In the genomic region with DNA sequence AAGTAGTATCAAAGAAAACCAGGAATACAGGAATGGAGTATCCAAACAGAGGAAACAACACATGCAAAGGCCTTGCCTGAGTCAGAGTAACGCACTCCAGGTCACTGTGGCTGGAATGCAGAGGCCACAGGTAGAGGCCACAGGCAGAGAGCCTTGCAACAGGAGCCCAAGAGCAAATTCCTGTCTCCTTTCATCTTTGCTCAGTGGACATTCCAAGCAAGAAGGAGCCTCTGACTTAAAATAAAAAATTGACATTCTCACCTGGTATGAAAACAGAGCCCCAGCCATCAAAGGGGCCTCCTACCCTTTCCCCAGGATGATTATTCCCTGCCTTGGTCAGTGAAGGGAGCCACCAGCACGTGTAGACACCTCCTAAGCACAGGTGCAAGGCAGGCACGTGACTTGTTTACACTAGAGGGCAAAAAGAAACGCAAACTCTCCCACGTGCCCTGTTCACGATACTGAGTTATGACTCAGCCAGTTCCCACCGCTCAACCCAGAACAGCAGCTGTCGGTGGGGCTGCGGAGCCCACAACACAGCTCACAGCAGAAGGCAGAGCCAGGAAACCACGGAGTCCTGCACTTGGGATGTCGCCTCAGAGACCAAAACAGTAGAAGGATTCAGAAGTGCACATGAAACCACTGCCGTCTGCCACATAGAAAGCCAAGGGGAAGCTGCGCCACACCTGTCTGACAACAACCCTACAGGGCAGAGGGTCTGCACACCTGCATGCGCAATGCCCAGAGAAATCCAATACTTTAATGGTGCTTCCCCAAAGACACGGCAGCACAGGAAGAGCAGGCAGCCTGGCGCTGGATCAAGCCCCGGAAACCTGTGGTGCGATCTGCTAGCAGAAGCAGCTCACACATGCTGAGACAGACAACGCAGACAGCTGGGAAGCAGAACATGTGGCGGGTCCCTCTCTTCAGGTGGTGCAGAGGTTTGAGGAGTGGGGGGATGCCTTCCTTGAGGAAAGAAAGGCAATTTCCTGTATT, we compare ENCODE assay signal across 1 cellular context.
TF ChIP-seq lines count a peak whose summit lies in the region.

No MANE protein-coding gene starts in this region.

TF ChIP-seq in HepG2, 621 proteins besides CTCF, POLR2A, EP300 and RAD21 (continued from another document and continues in another):
- TF ChIP-seq, protein P1, sequence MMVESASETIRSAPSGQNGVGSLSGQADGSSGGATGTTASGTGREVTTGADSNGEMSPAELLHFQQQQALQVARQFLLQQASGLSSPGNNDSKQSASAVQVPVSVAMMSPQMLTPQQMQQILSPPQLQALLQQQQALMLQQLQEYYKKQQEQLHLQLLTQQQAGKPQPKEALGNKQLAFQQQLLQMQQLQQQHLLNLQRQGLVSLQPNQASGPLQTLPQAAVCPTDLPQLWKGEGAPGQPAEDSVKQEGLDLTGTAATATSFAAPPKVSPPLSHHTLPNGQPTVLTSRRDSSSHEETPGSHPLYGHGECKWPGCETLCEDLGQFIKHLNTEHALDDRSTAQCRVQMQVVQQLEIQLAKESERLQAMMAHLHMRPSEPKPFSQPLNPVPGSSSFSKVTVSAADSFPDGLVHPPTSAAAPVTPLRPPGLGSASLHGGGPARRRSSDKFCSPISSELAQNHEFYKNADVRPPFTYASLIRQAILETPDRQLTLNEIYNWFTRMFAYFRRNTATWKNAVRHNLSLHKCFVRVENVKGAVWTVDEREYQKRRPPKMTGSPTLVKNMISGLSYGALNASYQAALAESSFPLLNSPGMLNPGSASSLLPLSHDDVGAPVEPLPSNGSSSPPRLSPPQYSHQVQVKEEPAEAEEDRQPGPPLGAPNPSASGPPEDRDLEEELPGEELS (CRISPR knock-in tag; IDR thresholded peaks at IDR 0.05) = peak; percentile 98
- TF ChIP-seq, protein P2, sequence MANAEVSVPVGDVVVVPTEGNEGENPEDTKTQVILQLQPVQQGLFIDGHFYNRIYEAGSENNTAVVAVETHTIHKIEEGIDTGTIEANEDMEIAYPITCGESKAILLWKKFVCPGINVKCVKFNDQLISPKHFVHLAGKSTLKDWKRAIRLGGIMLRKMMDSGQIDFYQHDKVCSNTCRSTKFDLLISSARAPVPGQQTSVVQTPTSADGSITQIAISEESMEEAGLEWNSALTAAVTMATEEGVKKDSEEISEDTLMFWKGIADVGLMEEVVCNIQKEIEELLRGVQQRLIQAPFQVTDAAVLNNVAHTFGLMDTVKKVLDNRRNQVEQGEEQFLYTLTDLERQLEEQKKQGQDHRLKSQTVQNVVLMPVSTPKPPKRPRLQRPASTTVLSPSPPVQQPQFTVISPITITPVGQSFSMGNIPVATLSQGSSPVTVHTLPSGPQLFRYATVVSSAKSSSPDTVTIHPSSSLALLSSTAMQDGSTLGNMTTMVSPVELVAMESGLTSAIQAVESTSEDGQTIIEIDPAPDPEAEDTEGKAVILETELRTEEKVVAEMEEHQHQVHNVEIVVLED (CRISPR knock-in tag; IDR thresholded peaks at IDR 0.05; ENCODE audit: borderline replicate concordance) = peak; percentile 51
- TF ChIP-seq MTF1 (CRISPR knock-in tag; IDR thresholded peaks at IDR 0.05) (0 out of 2 replicates have a peak, but pooled peaks have one; percentile 68), HOXA5 (CRISPR knock-in tag; IDR thresholded peaks at IDR 0.05) (peak; percentile 91), ZNF703 (CRISPR knock-in tag; IDR thresholded peaks at IDR 0.05; ENCODE audit: borderline replicate concordance) (peak; percentile 50), TSC22D2 (CRISPR knock-in tag; IDR thresholded peaks at IDR 0.05; ENCODE audit: borderline replicate concordance) (no peak; the same call in 1 of the 2 replicates), ZNF12 (CRISPR knock-in tag; IDR thresholded peaks at IDR 0.05) (no peak; the same call in 1 of the 2 replicates), KDM4B (CRISPR knock-in tag; IDR thresholded peaks at IDR 0.05) (peak; percentile 47; the same call in 1 of the 2 replicates), ZKSCAN5 (CRISPR knock-in tag; IDR thresholded peaks at IDR 0.05) (no peak), TBX3 (IDR thresholded peaks at IDR 0.05; ENCODE audit: borderline replicate concordance) (peak; percentile 99), ZNF432 (CRISPR knock-in tag; IDR thresholded peaks at IDR 0.05; ENCODE audit: borderline replicate concordance) (no peak), ZNF788 (CRISPR knock-in tag; IDR thresholded peaks at IDR 0.05; ENCODE audit: borderline replicate concordance) (peak; percentile 53), ZNF660 (CRISPR knock-in tag; IDR thresholded peaks at IDR 0.05; ENCODE audit: borderline replicate concordance, low read depth) (no peak), CBX5 (CRISPR knock-in tag; IDR thresholded peaks at IDR 0.05; ENCODE audit: borderline replicate concordance) (peak; percentile 52; the same call in 1 of the 2 replicates), ZBTB20 (CRISPR knock-in tag; IDR thresholded peaks at IDR 0.05; ENCODE audit: borderline replicate concordance, low read depth) (peak; percentile 48; the same call in 1 of the 2 replicates), SATB2 (CRISPR knock-in tag; IDR thresholded peaks at IDR 0.05) (peak; percentile 83; the same call in 1 of the 2 replicates), TP53 (CRISPR knock-in tag; conservative IDR thresholded peaks at IDR 0.05) (no peak; the same call in 1 of the 2 replicates), RFX1 (IDR thresholded peaks at IDR 0.05) (no peak), ZNF772 (CRISPR knock-in tag; IDR thresholded peaks at IDR 0.05) (peak; percentile 87; the same call in 1 of the 2 replicates), ZNF773 (CRISPR knock-in tag; IDR thresholded peaks at IDR 0.05; ENCODE audit: borderline replicate concordance) (peak; percentile 54; the same call in 1 of the 2 replicates), PRPF4 (IDR thresholded peaks at IDR 0.05; ENCODE audit: low read depth, low read length, poor library complexity, severe bottlenecking) (no peak), NKX3-1 (CRISPR knock-in tag; IDR thresholded peaks at IDR 0.05) (peak; percentile 84; the same call in 1 of the 2 replicates), MIER2 (CRISPR knock-in tag; IDR thresholded peaks at IDR 0.05) (peak; percentile 63; the same call in 1 of the 2 replicates), KDM5A (IDR thresholded peaks at IDR 0.05; ENCODE audit: borderline replicate concordance, low read length) (no peak), HES4 (CRISPR knock-in tag; IDR thresholded peaks at IDR 0.05; ENCODE audit: borderline replicate concordance) (no peak), HHEX (CRISPR knock-in tag; IDR thresholded peaks at IDR 0.05) (no peak), PHF21A (CRISPR knock-in tag; IDR thresholded peaks at IDR 0.05) (peak; percentile 95)
- TF ChIP-seq, protein P3, sequence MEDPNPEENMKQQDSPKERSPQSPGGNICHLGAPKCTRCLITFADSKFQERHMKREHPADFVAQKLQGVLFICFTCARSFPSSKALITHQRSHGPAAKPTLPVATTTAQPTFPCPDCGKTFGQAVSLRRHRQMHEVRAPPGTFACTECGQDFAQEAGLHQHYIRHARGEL (CRISPR knock-in tag; IDR thresholded peaks at IDR 0.05) = no peak
- TF ChIP-seq, protein P4, sequence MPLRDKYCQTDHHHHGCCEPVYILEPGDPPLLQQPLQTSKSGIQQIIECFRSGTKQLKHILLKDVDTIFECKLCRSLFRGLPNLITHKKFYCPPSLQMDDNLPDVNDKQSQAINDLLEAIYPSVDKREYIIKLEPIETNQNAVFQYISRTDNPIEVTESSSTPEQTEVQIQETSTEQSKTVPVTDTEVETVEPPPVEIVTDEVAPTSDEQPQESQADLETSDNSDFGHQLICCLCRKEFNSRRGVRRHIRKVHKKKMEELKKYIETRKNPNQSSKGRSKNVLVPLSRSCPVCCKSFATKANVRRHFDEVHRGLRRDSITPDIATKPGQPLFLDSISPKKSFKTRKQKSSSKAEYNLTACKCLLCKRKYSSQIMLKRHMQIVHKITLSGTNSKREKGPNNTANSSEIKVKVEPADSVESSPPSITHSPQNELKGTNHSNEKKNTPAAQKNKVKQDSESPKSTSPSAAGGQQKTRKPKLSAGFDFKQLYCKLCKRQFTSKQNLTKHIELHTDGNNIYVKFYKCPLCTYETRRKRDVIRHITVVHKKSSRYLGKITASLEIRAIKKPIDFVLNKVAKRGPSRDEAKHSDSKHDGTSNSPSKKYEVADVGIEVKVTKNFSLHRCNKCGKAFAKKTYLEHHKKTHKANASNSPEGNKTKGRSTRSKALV (CRISPR knock-in tag; IDR thresholded peaks at IDR 0.05) = peak; percentile 47; the same call in 1 of the 2 replicates
- TF ChIP-seq, protein P5, sequence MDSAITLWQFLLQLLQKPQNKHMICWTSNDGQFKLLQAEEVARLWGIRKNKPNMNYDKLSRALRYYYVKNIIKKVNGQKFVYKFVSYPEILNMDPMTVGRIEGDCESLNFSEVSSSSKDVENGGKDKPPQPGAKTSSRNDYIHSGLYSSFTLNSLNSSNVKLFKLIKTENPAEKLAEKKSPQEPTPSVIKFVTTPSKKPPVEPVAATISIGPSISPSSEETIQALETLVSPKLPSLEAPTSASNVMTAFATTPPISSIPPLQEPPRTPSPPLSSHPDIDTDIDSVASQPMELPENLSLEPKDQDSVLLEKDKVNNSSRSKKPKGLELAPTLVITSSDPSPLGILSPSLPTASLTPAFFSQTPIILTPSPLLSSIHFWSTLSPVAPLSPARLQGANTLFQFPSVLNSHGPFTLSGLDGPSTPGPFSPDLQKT (CRISPR knock-in tag; IDR thresholded peaks at IDR 0.05; ENCODE audit: borderline replicate concordance) = no peak
- TF ChIP-seq, protein P6, sequence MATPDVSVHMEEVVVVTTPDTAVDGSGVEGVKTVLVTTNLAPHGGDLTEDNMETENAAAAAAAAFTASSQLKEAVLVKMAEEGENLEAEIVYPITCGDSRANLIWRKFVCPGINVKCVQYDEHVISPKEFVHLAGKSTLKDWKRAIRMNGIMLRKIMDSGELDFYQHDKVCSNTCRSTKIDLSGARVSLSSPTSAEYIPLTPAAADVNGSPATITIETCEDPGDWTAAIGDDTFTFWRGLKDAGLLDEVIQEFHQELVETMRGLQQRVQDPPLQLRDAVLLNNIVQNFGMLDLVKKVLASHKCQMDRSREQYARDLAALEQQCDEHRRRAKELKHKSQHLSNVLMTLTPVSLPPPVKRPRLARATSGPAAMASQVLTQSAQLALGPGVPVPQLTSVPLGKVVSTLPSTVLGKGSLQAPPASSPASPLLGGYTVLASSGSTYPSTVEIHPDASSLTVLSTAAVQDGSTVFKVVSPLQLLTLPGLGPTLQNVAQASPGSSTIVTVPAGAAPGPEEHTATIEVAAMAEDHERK (CRISPR knock-in tag; IDR thresholded peaks at IDR 0.05; ENCODE audit: low read depth) = no peak
- TF ChIP-seq, protein P7, sequence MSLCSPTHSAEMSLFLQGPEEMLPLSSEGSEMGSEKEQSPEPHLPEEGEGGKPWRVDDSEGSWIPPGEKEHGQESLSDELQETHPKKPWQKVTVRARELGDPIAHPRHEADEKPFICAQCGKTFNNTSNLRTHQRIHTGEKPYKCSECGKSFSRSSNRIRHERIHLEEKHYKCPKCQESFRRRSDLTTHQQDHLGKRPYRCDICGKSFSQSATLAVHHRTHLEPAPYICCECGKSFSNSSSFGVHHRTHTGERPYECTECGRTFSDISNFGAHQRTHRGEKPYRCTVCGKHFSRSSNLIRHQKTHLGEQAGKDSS (CRISPR knock-in tag; IDR thresholded peaks at IDR 0.05; ENCODE audit: borderline replicate concordance, low read depth) = no peak
- TF ChIP-seq, protein P8, sequence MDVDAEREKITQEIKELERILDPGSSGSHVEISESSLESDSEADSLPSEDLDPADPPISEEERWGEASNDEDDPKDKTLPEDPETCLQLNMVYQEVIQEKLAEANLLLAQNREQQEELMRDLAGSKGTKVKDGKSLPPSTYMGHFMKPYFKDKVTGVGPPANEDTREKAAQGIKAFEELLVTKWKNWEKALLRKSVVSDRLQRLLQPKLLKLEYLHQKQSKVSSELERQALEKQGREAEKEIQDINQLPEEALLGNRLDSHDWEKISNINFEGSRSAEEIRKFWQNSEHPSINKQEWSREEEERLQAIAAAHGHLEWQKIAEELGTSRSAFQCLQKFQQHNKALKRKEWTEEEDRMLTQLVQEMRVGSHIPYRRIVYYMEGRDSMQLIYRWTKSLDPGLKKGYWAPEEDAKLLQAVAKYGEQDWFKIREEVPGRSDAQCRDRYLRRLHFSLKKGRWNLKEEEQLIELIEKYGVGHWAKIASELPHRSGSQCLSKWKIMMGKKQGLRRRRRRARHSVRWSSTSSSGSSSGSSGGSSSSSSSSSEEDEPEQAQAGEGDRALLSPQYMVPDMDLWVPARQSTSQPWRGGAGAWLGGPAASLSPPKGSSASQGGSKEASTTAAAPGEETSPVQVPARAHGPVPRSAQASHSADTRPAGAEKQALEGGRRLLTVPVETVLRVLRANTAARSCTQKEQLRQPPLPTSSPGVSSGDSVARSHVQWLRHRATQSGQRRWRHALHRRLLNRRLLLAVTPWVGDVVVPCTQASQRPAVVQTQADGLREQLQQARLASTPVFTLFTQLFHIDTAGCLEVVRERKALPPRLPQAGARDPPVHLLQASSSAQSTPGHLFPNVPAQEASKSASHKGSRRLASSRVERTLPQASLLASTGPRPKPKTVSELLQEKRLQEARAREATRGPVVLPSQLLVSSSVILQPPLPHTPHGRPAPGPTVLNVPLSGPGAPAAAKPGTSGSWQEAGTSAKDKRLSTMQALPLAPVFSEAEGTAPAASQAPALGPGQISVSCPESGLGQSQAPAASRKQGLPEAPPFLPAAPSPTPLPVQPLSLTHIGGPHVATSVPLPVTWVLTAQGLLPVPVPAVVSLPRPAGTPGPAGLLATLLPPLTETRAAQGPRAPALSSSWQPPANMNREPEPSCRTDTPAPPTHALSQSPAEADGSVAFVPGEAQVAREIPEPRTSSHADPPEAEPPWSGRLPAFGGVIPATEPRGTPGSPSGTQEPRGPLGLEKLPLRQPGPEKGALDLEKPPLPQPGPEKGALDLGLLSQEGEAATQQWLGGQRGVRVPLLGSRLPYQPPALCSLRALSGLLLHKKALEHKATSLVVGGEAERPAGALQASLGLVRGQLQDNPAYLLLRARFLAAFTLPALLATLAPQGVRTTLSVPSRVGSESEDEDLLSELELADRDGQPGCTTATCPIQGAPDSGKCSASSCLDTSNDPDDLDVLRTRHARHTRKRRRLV (CRISPR knock-in tag; IDR thresholded peaks at IDR 0.05) = no peak
- TF ChIP-seq, protein P9, sequence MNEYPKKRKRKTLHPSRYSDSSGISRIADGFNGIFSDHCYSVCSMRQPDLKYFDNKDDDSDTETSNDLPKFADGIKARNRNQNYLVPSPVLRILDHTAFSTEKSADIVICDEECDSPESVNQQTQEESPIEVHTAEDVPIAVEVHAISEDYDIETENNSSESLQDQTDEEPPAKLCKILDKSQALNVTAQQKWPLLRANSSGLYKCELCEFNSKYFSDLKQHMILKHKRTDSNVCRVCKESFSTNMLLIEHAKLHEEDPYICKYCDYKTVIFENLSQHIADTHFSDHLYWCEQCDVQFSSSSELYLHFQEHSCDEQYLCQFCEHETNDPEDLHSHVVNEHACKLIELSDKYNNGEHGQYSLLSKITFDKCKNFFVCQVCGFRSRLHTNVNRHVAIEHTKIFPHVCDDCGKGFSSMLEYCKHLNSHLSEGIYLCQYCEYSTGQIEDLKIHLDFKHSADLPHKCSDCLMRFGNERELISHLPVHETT (CRISPR knock-in tag; conservative IDR thresholded peaks at IDR 0.05) = 0 out of 2 replicates have a peak, but pooled peaks have one; percentile 53
- TF ChIP-seq, protein P10, sequence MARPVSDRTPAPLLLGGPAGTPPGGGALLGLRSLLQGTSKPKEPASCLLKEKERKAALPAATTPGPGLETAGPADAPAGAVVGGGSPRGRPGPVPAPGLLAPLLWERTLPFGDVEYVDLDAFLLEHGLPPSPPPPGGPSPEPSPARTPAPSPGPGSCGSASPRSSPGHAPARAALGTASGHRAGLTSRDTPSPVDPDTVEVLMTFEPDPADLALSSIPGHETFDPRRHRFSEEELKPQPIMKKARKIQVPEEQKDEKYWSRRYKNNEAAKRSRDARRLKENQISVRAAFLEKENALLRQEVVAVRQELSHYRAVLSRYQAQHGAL (CRISPR knock-in tag; IDR thresholded peaks at IDR 0.05; ENCODE audit: not compliant biosample characterization) = no peak
